ENCODE assay signal across 7 cellular contexts in genomic region chr12:1661553-1662335, GRCh38. TPM values are rescaled to one million over a fixed set of nuclear protein-coding genes. Genes with fewer than 3 reads are reported as not detected.
DNase-seq lines count a peak whose midpoint lies in the region; ATAC-seq and TF ChIP-seq lines count a peak whose summit lies in the region.

No MANE protein-coding gene starts in this region.

- intact Hi-C loops in activated CD4-positive, alpha-beta T cell treated with anti-CD3 and anti-CD28 coated beads, Interleukin-2, amount 10 ng/mL, durations not matched to agents 24 days and 14 days (cut with micrococcal nuclease), result loop anchor here (1.0 kb wide), 2 partner anchors 29 to 135 kb away; no protein-coding TSS in a partner anchor
- intact Hi-C loops in left lung (cut with DNase I), result no loop called here

- H3K4me3 ChIP-seq in coronary artery (peak overlapping the region; percentile 75), left lung (peak overlapping the region; percentile 42 to 49)

- TF ChIP-seq CTCF in coronary artery (IDR thresholded peaks at IDR 0.05) (no peak), left lung (IDR thresholded peaks at IDR 0.05) (no peak)

- H3K9me3 ChIP-seq in left lung, result no peaks in the 10 kb centered on the region

- peaks cover 3 to 25% of the 10 kb centered on the region in 2 donors for H3K4me1 ChIP-seq in left lung

- peaks cover 3% of the 10 kb centered on the region for H3K27me3 Mint-ChIP-seq in activated CD4-positive, alpha-beta T cell treated with anti-CD3 and anti-CD28 coated beads, Interleukin-2, amount 10 ng/mL, durations not matched to agents 24 days and 14 days

- peak overlapping the region; percentile 89 for H3K4me3 Mint-ChIP-seq in activated CD4-positive, alpha-beta T cell treated with anti-CD3 and anti-CD28 coated beads, Interleukin-2, amount 10 ng/mL, durations not matched to agents 24 days and 14 days

- no peaks in the 10 kb centered on the region for H3K27me3 ChIP-seq in left lung

- ATAC-seq in GM18517 (IDR thresholded peaks at IDR 0.05; ENCODE audit: unreplicated experiment) (peak; percentile 71), HG03378 (IDR thresholded peaks at IDR 0.05; ENCODE audit: unreplicated experiment) (peak; percentile 47), left lung (peak; percentile 87)

- DNase-seq in NCI-H510A (lab: John Stamatoyannopoulos, UW) (peak; percentile 81), coronary artery (ENCODE audit: low spot score) (peak; percentile 94), left lung (peak; percentile 92 to 97)
- peak; percentile 95 for DNase-seq in activated CD4-positive, alpha-beta T cell treated with anti-CD3 and anti-CD28 coated beads, Interleukin-2, amount 10 ng/mL, durations not matched to agents 24 days and 14 days
- peak; percentile 87 for DNase-seq in stimulated activated CD4-positive, alpha-beta T cell treated with anti-CD3 and anti-CD28 coated beads, Interleukin-1b, Interleukin-23, amount 100 ng/mL, for 48 hours

- peak overlapping the region; percentile 94 to 99 for H3K27ac ChIP-seq in coronary artery
- H3K27ac ChIP-seq in left lung, result peak overlapping the region; percentile 87 to 92

- H3K36me3 Mint-ChIP-seq in activated CD4-positive, alpha-beta T cell treated with anti-CD3 and anti-CD28 coated beads, Interleukin-2, amount 10 ng/mL, durations not matched to agents 24 days and 14 days (ENCODE audit: low read depth), result no peaks in the 10 kb centered on the region

- no peaks in the 10 kb centered on the region for H3K36me3 ChIP-seq in left lung

- H3K27ac Mint-ChIP-seq in activated CD4-positive, alpha-beta T cell treated with anti-CD3 and anti-CD28 coated beads, Interleukin-2, amount 10 ng/mL, durations not matched to agents 24 days and 14 days, result peak overlapping the region; percentile 83

- peaks cover 26% of the 10 kb centered on the region for H3K4me1 Mint-ChIP-seq in activated CD4-positive, alpha-beta T cell treated with anti-CD3 and anti-CD28 coated beads, Interleukin-2, amount 10 ng/mL, durations not matched to agents 24 days and 14 days

- H3K9me3 Mint-ChIP-seq in activated CD4-positive, alpha-beta T cell treated with anti-CD3 and anti-CD28 coated beads, Interleukin-2, amount 10 ng/mL, durations not matched to agents 24 days and 14 days, result no peaks in the 10 kb centered on the region

RNA-seq across cellular contexts. Expression of gene ADIPOR2, which starts 29.1 kb away (rescaled TPM):
- 68.7 and 71.2 TPM in 2 replicates for total RNA-seq in activated CD4-positive, alpha-beta T cell treated with anti-CD3 and anti-CD28 coated beads, Interleukin-2, amount 10 ng/mL, durations not matched to agents 24 days and 14 days
- total RNA-seq in left lung, result 10 to 100 TPM; 52.9 to 66.8 TPM

RNA-seq across cellular contexts. Expression of gene WNT5B, which starts 32.7 kb away (rescaled TPM):
- 0.76 and 0.89 TPM in 2 replicates for total RNA-seq in activated CD4-positive, alpha-beta T cell treated with anti-CD3 and anti-CD28 coated beads, Interleukin-2, amount 10 ng/mL, durations not matched to agents 24 days and 14 days
- total RNA-seq in left lung, result 1 to 10 TPM; 3.3 to 4.5 TPM

Comparison
In these comparisons a context has a peak if more than half of its experiments do, and no peak if none do; other contexts are left out.
1. Peak in every context shown above with its lines: DNase-seq, ATAC-seq, H3K4me3 ChIP-seq and H3K27ac ChIP-seq.